Comparison of ENCODE assay signal across 10 cellular contexts in genomic region chr6:139240161-139241010, GRCh38. TPM values are rescaled to one million over a fixed set of nuclear protein-coding genes. Genes with fewer than 3 reads are reported as not detected.
DNase-seq lines count a peak whose midpoint lies in the region; ATAC-seq and TF ChIP-seq lines count a peak whose summit lies in the region.
"Had no signal": no experiment of that assay in that cellular context is flagged by ENCODE, and none has a peak within 500 bp of the region (broad histone marks: within the 10 kb centered on the region; RNA-seq: fewer than 3 reads in every experiment).

No MANE protein-coding gene starts in this region.

- H3K36me3 Mint-ChIP-seq in activated naive CD4-positive, alpha-beta T cell treated with anti-CD3 and anti-CD28 coated beads, Interleukin-2, amount 10 ng/mL, durations not matched to agents 7 days and 5 days = no peaks in the 10 kb centered on the region

- no peaks in the 10 kb centered on the region for H3K9me3 Mint-ChIP-seq in activated naive CD4-positive, alpha-beta T cell treated with anti-CD3 and anti-CD28 coated beads, Interleukin-2, amount 10 ng/mL, durations not matched to agents 7 days and 5 days
- H3K9me3 Mint-ChIP-seq: activated naive CD8-positive, alpha-beta T cell treated with anti-CD3 and anti-CD28 coated beads, Interleukin-2, amount 50 U/mL, for 24 hours; IgD-negative memory B cell had no signal

- H3K27me3 ChIP-seq in adrenal gland (no peaks in the 10 kb centered on the region), left lung (no peaks in the 10 kb centered on the region), H7 (ENCODE audit: control insufficient read depth, insufficient read depth, low read length) (no peaks in the 10 kb centered on the region)

- H3K27ac ChIP-seq in adrenal gland (peak overlapping the region in 1 of 5 donors; percentile 1), left lung (peak overlapping the region; percentile 40 to 45)

- peak; percentile 33 for ATAC-seq in left lung
- ATAC-seq: activated naive CD8-positive, alpha-beta T cell treated with anti-CD3 and anti-CD28 coated beads, Interleukin-2, amount 50 U/mL, for 24 hours had no signal

- H3K27ac Mint-ChIP-seq in activated naive CD4-positive, alpha-beta T cell treated with anti-CD3 and anti-CD28 coated beads, Interleukin-2, amount 10 ng/mL, durations not matched to agents 7 days and 5 days = no peak overlapping the region
- H3K27ac Mint-ChIP-seq: activated naive CD8-positive, alpha-beta T cell treated with anti-CD3 and anti-CD28 coated beads, Interleukin-2, amount 50 U/mL, for 24 hours had no signal

- WGBS in adrenal gland, 4 donors = 46 to 55% (median 51%) methylated on average over 2 of the region's 2 CpGs

- DNase-seq in AG08395 (ENCODE audit: low spot score) = peak; percentile 41
- DNase-seq in HT-29 (ENCODE audit: low spot score) = peak; percentile 23
- peak in 4 of 7 donors; percentile 21 to 34 (median 33) for DNase-seq in adrenal gland
- no peak for DNase-seq in left lung
- no peak for DNase-seq in SW480 (ENCODE audit: low spot score)
- DNase-seq in H7 = no peak
- no peak for DNase-seq in activated naive CD4-positive, alpha-beta T cell treated with anti-CD3 and anti-CD28 coated beads, Interleukin-2, amount 10 ng/mL, durations not matched to agents 7 days and 5 days
- no peak for DNase-seq in glomerular visceral epithelial cell (ENCODE audit: extremely low spot score)
- DNase-seq: activated naive CD8-positive, alpha-beta T cell treated with anti-CD3 and anti-CD28 coated beads, Interleukin-2, amount 50 U/mL, for 24 hours had no signal

- intact Hi-C loops in adrenal gland (cut with DNase I) = no loop called here
- intact Hi-C loops in left lung (cut with DNase I) = no loop called here

- H3K4me1 ChIP-seq in adrenal gland (replicated peaks in 1 of 2) = no peaks in the 10 kb centered on the region
- peaks cover 0 to 7% of the 10 kb centered on the region in 2 donors for H3K4me1 ChIP-seq in left lung

- H3K9me3 ChIP-seq in adrenal gland (replicated peaks in 1 of 3) = no peaks in the 10 kb centered on the region
- H3K9me3 ChIP-seq in left lung = no peaks in the 10 kb centered on the region

- TF ChIP-seq CTCF in adrenal gland (IDR thresholded peaks at IDR 0.05) = no peak
- TF ChIP-seq CTCF in left lung (IDR thresholded peaks at IDR 0.05) = no peak

- peaks cover 8% of the 10 kb centered on the region for H3K27me3 Mint-ChIP-seq in activated naive CD4-positive, alpha-beta T cell treated with anti-CD3 and anti-CD28 coated beads, Interleukin-2, amount 10 ng/mL, durations not matched to agents 7 days and 5 days
- H3K27me3 Mint-ChIP-seq: activated naive CD8-positive, alpha-beta T cell treated with anti-CD3 and anti-CD28 coated beads, Interleukin-2, amount 50 U/mL, for 24 hours; IgD-negative memory B cell had no signal

- TF ChIP-seq POLR2A in adrenal gland (IDR thresholded peaks at IDR 0.05) = no peak

- H3K4me1 Mint-ChIP-seq in activated naive CD4-positive, alpha-beta T cell treated with anti-CD3 and anti-CD28 coated beads, Interleukin-2, amount 10 ng/mL, durations not matched to agents 7 days and 5 days = peaks cover 8% of the 10 kb centered on the region
- H3K4me1 Mint-ChIP-seq: activated naive CD8-positive, alpha-beta T cell treated with anti-CD3 and anti-CD28 coated beads, Interleukin-2, amount 50 U/mL, for 24 hours had no signal

- H3K36me3 ChIP-seq in adrenal gland (replicated peaks in 1 of 2) (no peaks in the 10 kb centered on the region), left lung (no peaks in the 10 kb centered on the region), H7 (replicated peaks; ENCODE audit: control insufficient read depth, insufficient read depth, low read length) (no peaks in the 10 kb centered on the region)

- H3K4me3 Mint-ChIP-seq in activated naive CD4-positive, alpha-beta T cell treated with anti-CD3 and anti-CD28 coated beads, Interleukin-2, amount 10 ng/mL, durations not matched to agents 7 days and 5 days = no peak overlapping the region
- H3K4me3 Mint-ChIP-seq: activated naive CD8-positive, alpha-beta T cell treated with anti-CD3 and anti-CD28 coated beads, Interleukin-2, amount 50 U/mL, for 24 hours; IgD-negative memory B cell had no signal

- CTCF ChIA-PET in activated naive CD4-positive, alpha-beta T cell treated with anti-CD3 and anti-CD28 coated beads, Interleukin-2, amount 10 ng/mL, durations not matched to agents 7 days and 5 days (lab: Charles Lee) = interaction anchor here (1.0 to 1.7 kb wide), 4 partner anchors 8 to 125 kb away, joined by 3 to 6 read pairs (median 4); no protein-coding TSS in a partner anchor

- H3K4me3 ChIP-seq in adrenal gland = no peak overlapping the region
- H3K4me3 ChIP-seq in left lung = no peak overlapping the region
- H3K4me3 ChIP-seq in H7 (ENCODE audit: insufficient read depth, low read depth, low read length) = no peak overlapping the region

RNA-seq across cellular contexts. Expression of gene TXLNB, which starts 51.4 kb away (rescaled TPM):
- total RNA-seq in HT-29 (2014; rRNA removed; shearing (Covaris generic)) = not detected in 2 replicates
- total RNA-seq in adrenal gland (1 to 10 TPM in 7 of 8 donors, under 1 TPM in 1; 0.25 to 9.5 (median 3.0) TPM), left lung (under 1 TPM; 0.55 to 0.73 TPM)
- 1 to 10 TPM in 2 of 3 donors, under 1 TPM in 1; 0.77 to 2.2 (median 1.1) TPM for polyA plus RNA-seq in adrenal gland
- total RNA-seq in H7 (2014; rRNA removed; shearing (Covaris generic)) = not detected in 2 replicates

Comparison
In these comparisons a context has a peak if more than half of its experiments do, and no peak if none do; other contexts are left out.
1. DNase-seq: peak in AG08395 (single experiment), HT-29 (single experiment) and adrenal gland (4 of 7); none in left lung (0 of 2), SW480 (single experiment), H7 (single experiment), activated naive CD4-positive, alpha-beta T cell treated with anti-CD3 and anti-CD28 coated beads, Interleukin-2, amount 10 ng/mL, durations not matched to agents 7 days and 5 days (single experiment) and glomerular visceral epithelial cell (single experiment).